ENCODE assay signal across 8 cellular contexts in the genomic region with DNA sequence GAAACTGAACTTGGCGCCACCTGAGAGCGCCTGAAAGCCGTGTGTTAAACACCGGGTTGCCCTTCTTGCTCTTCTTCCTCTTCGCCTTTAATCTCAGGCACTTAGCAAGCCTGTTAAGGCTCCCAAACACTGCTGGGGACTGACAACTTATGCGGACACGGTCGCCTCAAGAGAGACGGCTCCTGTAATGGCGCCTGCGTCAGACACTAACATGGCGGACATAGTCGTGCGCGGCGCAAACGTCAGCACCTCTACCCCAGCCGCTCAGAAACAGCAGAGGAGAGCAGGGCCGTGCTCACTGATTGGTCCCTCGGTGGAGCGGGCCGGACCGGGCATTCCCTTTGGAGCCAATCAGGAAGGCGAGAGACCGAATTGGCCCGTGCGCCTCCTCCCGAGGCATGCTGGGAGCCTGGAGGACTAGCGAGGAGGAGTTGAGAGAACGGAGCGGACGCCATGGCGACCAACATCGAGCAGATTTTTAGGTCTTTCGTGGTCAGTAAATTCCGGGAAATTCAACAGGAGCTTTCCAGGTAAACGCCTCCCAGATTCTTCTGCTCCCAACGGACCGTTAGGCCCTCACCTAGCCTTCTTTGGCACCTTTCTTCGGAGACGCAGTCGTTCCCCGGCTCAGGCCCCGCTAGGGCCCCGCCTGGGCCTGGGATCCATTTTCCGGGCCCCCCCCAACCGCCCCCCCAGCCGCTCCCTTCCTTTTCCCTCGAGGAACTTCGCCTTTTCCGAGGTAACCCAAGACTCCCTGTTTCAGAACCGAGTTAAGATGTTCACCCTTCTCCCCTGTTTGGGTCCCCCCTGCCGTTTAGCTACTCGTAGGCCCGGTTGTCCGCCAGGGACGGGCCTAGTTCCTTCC. TPM values are rescaled to one million over a fixed set of nuclear protein-coding genes. Genes with fewer than 3 reads are reported as not detected.
DNase-seq lines count a peak whose midpoint lies in the region; ATAC-seq and TF ChIP-seq lines count a peak whose summit lies in the region.

A gene with protein sequence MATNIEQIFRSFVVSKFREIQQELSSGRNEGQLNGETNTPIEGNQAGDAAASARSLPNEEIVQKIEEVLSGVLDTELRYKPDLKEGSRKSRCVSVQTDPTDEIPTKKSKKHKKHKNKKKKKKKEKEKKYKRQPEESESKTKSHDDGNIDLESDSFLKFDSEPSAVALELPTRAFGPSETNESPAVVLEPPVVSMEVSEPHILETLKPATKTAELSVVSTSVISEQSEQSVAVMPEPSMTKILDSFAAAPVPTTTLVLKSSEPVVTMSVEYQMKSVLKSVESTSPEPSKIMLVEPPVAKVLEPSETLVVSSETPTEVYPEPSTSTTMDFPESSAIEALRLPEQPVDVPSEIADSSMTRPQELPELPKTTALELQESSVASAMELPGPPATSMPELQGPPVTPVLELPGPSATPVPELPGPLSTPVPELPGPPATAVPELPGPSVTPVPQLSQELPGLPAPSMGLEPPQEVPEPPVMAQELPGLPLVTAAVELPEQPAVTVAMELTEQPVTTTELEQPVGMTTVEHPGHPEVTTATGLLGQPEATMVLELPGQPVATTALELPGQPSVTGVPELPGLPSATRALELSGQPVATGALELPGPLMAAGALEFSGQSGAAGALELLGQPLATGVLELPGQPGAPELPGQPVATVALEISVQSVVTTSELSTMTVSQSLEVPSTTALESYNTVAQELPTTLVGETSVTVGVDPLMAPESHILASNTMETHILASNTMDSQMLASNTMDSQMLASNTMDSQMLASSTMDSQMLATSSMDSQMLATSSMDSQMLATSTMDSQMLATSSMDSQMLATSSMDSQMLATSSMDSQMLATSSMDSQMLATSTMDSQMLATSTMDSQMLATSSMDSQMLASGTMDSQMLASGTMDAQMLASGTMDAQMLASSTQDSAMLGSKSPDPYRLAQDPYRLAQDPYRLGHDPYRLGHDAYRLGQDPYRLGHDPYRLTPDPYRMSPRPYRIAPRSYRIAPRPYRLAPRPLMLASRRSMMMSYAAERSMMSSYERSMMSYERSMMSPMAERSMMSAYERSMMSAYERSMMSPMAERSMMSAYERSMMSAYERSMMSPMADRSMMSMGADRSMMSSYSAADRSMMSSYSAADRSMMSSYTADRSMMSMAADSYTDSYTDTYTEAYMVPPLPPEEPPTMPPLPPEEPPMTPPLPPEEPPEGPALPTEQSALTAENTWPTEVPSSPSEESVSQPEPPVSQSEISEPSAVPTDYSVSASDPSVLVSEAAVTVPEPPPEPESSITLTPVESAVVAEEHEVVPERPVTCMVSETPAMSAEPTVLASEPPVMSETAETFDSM (N-terminal part only) (plus strand): TSS at position 399 of the 865 bp plus-strand sequence. CDS start 55 bp downstream, at position 454.

- peaks cover 7% of the 10 kb centered on the region for H3K36me3 Mint-ChIP-seq in natural killer cell

- no peak for TF ChIP-seq CTCF in natural killer cell (IDR thresholded peaks at IDR 0.05)

- peak within 1 kb of the TSS; percentile 96 for H3K4me3 ChIP-seq in H7 (ENCODE audit: insufficient read depth, low read depth, low read length)

- intact Hi-C loops in natural killer cell (cut with micrococcal nuclease): loop anchor here (1.0 to 5.0 kb wide), 6 partner anchors 14 to 771 kb away; partner anchors contain the start of genes DNAJC28, DONSON, ITSN1 and PAXBP1

- ATAC-seq in natural killer cell: peak; percentile 85 to 97 (median 88)

- H3K36me3 ChIP-seq in H7 (replicated peaks; ENCODE audit: control insufficient read depth, insufficient read depth, low read length): peaks cover 13% of the 10 kb centered on the region

- DNase-seq in ELF-1 (ENCODE audit: low read depth, low spot score) (peak; percentile 99), H7 (peak; percentile 97), M059J (ENCODE audit: low read depth) (peak; percentile 100), SHP77 (lab: John Stamatoyannopoulos, UW) (peak; percentile 96 to 98), fibroblast of peridontal ligament (ENCODE audit: extremely low read depth) (peak; percentile 98), natural killer cell (peak; percentile 95)
- DNase-seq in activated effector memory CD4-positive, alpha-beta T cell treated with Interleukin-2 at 50 U/mL for 16 hours: peak; percentile 96
- DNase-seq in stimulated activated naive CD4-positive, alpha-beta T cell treated with Interleukin-2 at 50 U/mL for 16 hours (lab: John Stamatoyannopoulos, UW): peak; percentile 97

- H3K27me3 Mint-ChIP-seq in natural killer cell (ENCODE audit: low read depth in 2 of 2): no peaks in the 10 kb centered on the region

- H3K27ac Mint-ChIP-seq in natural killer cell: peak within 1 kb of the TSS; percentile 98 to 100

- H3K4me1 Mint-ChIP-seq in natural killer cell: peaks cover 47 to 53% of the 10 kb centered on the region in 2 donors

- H3K27me3 ChIP-seq in H7 (ENCODE audit: control insufficient read depth, insufficient read depth, low read length): no peaks in the 10 kb centered on the region

- peak within 1 kb of the TSS; percentile 99 for H3K4me3 Mint-ChIP-seq in natural killer cell

- H3K9me3 Mint-ChIP-seq in natural killer cell: no peaks in the 10 kb centered on the region

RNA-seq across cellular contexts. Expression of the gene that starts here (rescaled TPM):
- total RNA-seq in H7 (2014; rRNA removed; shearing (Covaris generic)): 73.8 and 89.9 TPM in 2 replicates
- total RNA-seq in M059J (2014; rRNA removed; shearing (Covaris generic)): 251 and 714 TPM in 2 replicates
- total RNA-seq in natural killer cell: 100 to 1,000 TPM; 348 to 442 (median 416) TPM

Comparison
In these comparisons a context has a peak if more than half of its experiments do, and no peak if none do; other contexts are left out.
1. Peak in every context shown above with its lines: DNase-seq, ATAC-seq and H3K4me3 ChIP-seq.